In genomic region chr16:2210009-2210332, GRCh38 we compare ENCODE assay signal across 19 cellular contexts. TPM values are rescaled to one million over a fixed set of nuclear protein-coding genes. Genes with fewer than 3 reads are reported as not detected.
DNase-seq lines count a peak whose midpoint lies in the region; ATAC-seq, FAIRE-seq and TF ChIP-seq lines count a peak whose summit lies in the region.
"Had no signal": no experiment of that assay in that cellular context is flagged by ENCODE, and none has a peak within 500 bp of the region (broad histone marks: within the 10 kb centered on the region; RNA-seq: fewer than 3 reads in every experiment).

No MANE protein-coding gene starts in this region.

- no TSS peak for BruUV-seq in HepG2 (replicated peaks; lab: Mats Ljungman, UMichigan)

- POLR2A ChIA-PET in HepG2 (lab: Yijun Ruan, JAX): interaction anchor here (0.9 to 1.4 kb wide), 3 partner anchors 16 to 55 kb away, joined by 3 to 6 read pairs (median 5); partner anchors contain the start of gene TRAF7

- TF ChIP-seq EP300 in HepG2 (IDR thresholded peaks at IDR 0.05; ENCODE audit: low read depth in 2 of 2, low read length in 2 of 2): no peak
- no peak for TF ChIP-seq EP300 in HepG2 (CRISPR knock-in tag; IDR thresholded peaks at IDR 0.05; ENCODE audit: borderline replicate concordance)

- in situ Hi-C loops in HepG2 (cut with HindIII; ENCODE audit: extremely low pct_ligation_motif_present, low pct_unique_long_range_greater_than_20kb): no loop called here

- H3K36me3 ChIP-seq in cardiac muscle cell (peaks cover 5% of the 10 kb centered on the region), heart left ventricle (peaks cover 0 to 46% (median 32%) of the 10 kb centered on the region in 9 donors), WERI-Rb-1 (peaks cover 68% of the 10 kb centered on the region), HepG2 (replicated peaks in 1 of 2; ENCODE audit: control insufficient read depth in 1 of 2, insufficient read depth in 2 of 2, low read length in 2 of 2) (peaks cover 4 to 20% of the 10 kb centered on the region in 2 experiments; a peak in 4 of 5 replicates)

- TF ChIP-seq RAD21 in HepG2 (CRISPR knock-in tag; IDR thresholded peaks at IDR 0.05): no peak

- H3K4me3 ChIP-seq in cardiac muscle cell: no peak overlapping the region
- no peak overlapping the region for H3K4me3 ChIP-seq in heart left ventricle
- no peak overlapping the region for H3K4me3 ChIP-seq in WERI-Rb-1 (ENCODE audit: low read depth, low read length)
- peak overlapping the region in 1 of 3 experiments; percentile 30; a peak in 1 of 6 replicates for H3K4me3 ChIP-seq in HepG2 (replicated peaks in 1 of 3; ENCODE audit: insufficient read depth in 1 of 3, low read depth in 2 of 3, low read length in 3 of 3)
- H3K4me3 ChIP-seq: BLaER1 treated with 17β-estradiol and CSF1 and Interleukin-3, amounts not matched to agents 10 nM and 100 nM; GM23248 had no signal

- H3K4me1 ChIP-seq in cardiac muscle cell (ENCODE audit: low read depth) (peaks cover 26% of the 10 kb centered on the region), heart left ventricle (peaks cover 14 to 63% (median 37%) of the 10 kb centered on the region in 12 donors), HepG2 (ENCODE audit: insufficient read depth, low read length) (peaks cover 52% of the 10 kb centered on the region)

- no peak for FAIRE-seq in HepG2 (lab: Jason Lieb, UNC)
- FAIRE-seq: D721Med, GM18507 had no signal

- H3K36me3 Mint-ChIP-seq in stimulated activated effector memory CD8-positive, alpha-beta T cell treated with anti-CD3 and anti-CD28 coated beads, Interleukin-12 subunit alpha, Interleukin-12 subunit beta, amount 100 ng/mL, for 72 hours: peaks cover 52% of the 10 kb centered on the region
- peaks cover 35% of the 10 kb centered on the region for H3K36me3 Mint-ChIP-seq in activated CD4-positive, alpha-beta T cell treated with anti-CD3 and anti-CD28 coated beads, Interleukin-2, amount 10 ng/mL, durations not matched to agents 24 days and 14 days (ENCODE audit: low read depth)

- no peak for TF ChIP-seq CTCF in cardiac muscle cell (IDR thresholded peaks at IDR 0.05; ENCODE audit: low read depth, low read length)
- TF ChIP-seq CTCF in heart left ventricle (IDR thresholded peaks at IDR 0.05): no peak
- no peak for TF ChIP-seq CTCF in WERI-Rb-1 (IDR thresholded peaks at IDR 0.05; ENCODE audit: low read depth, low read length)
- no peak for TF ChIP-seq CTCF in HepG2 (CRISPR knock-in tag; IDR thresholded peaks at IDR 0.05)

- 0 out of 2 replicates have a peak overlapping the region, but pooled peaks have one; percentile 63 for H3K4me2 ChIP-seq in HepG2 (ENCODE audit: low read depth, low read length)
- H3K4me2 ChIP-seq: BLaER1 treated with 17β-estradiol and CSF1 and Interleukin-3, amounts not matched to agents 10 nM and 100 nM had no signal

- no peaks in the 10 kb centered on the region for H3K27me3 Mint-ChIP-seq in activated CD4-positive, alpha-beta T cell treated with anti-CD3 and anti-CD28 coated beads, Interleukin-2, amount 10 ng/mL, durations not matched to agents 24 days and 14 days
- H3K27me3 Mint-ChIP-seq: CD4-positive, alpha-beta memory T cell had no signal

- no peak overlapping the region for H3K4me3 Mint-ChIP-seq in stimulated activated effector memory CD8-positive, alpha-beta T cell treated with anti-CD3 and anti-CD28 coated beads, Interleukin-12 subunit alpha, Interleukin-12 subunit beta, amount 100 ng/mL, for 72 hours
- H3K4me3 Mint-ChIP-seq in activated CD4-positive, alpha-beta T cell treated with anti-CD3 and anti-CD28 coated beads, Interleukin-2, amount 10 ng/mL, durations not matched to agents 24 days and 14 days: no peak overlapping the region
- H3K4me3 Mint-ChIP-seq: CD4-positive, alpha-beta memory T cell had no signal

- CTCF ChIA-PET in HepG2 (lab: Yijun Ruan, JAX; ENCODE audit: low intra/inter-chr PET ratio, low total read pairs): no interaction called here

- DNase-seq in cardiac muscle cell (ENCODE audit: low read depth in 1 of 2, low spot score in 1 of 2): no peak
- no peak for DNase-seq in heart left ventricle
- DNase-seq in WERI-Rb-1: no peak
- no peak for DNase-seq in HepG2 (ENCODE audit: low spot score)
- no peak for DNase-seq in stimulated activated effector memory CD8-positive, alpha-beta T cell treated with anti-CD3 and anti-CD28 coated beads, Interleukin-12 subunit alpha, Interleukin-12 subunit beta, amount 100 ng/mL, for 72 hours (ENCODE audit: low spot score in 2 of 2)
- DNase-seq in activated CD4-positive, alpha-beta T cell treated with anti-CD3 and anti-CD28 coated beads, Interleukin-2, amount 10 ng/mL, durations not matched to agents 24 days and 14 days: no peak
- DNase-seq: 8988T, ACHN, COR-L47, DMS153, DND-41, GDM1, GM23248 had no signal

- H3K9me3 Mint-ChIP-seq in stimulated activated effector memory CD8-positive, alpha-beta T cell treated with anti-CD3 and anti-CD28 coated beads, Interleukin-12 subunit alpha, Interleukin-12 subunit beta, amount 100 ng/mL, for 72 hours: no peaks in the 10 kb centered on the region
- no peaks in the 10 kb centered on the region for H3K9me3 Mint-ChIP-seq in activated CD4-positive, alpha-beta T cell treated with anti-CD3 and anti-CD28 coated beads, Interleukin-2, amount 10 ng/mL, durations not matched to agents 24 days and 14 days
- H3K9me3 Mint-ChIP-seq: CD4-positive, alpha-beta memory T cell had no signal

- H4K20me1 ChIP-seq in HepG2 (ENCODE audit: insufficient read depth, low read length): 0 out of 2 replicates have a peak, but pooled peaks cover 3% of the 10 kb centered on the region

- H3K9me3 ChIP-seq in cardiac muscle cell (ENCODE audit: low read depth): no peaks in the 10 kb centered on the region
- H3K9me3 ChIP-seq in heart left ventricle: no peaks in the 10 kb centered on the region
- no peaks in the 10 kb centered on the region for H3K9me3 ChIP-seq in WERI-Rb-1 (ENCODE audit: severe bottlenecking)
- H3K9me3 ChIP-seq in HepG2 (ENCODE audit: low read length): no peaks in the 10 kb centered on the region
- H3K9me3 ChIP-seq: BLaER1 treated with 17β-estradiol and CSF1 and Interleukin-3, amounts not matched to agents 10 nM and 100 nM had no signal

- no peak overlapping the region for H3K9ac ChIP-seq in HepG2 (ENCODE audit: insufficient read depth, low read depth, low read length)
- H3K9ac ChIP-seq: GM23248 had no signal

- no peak overlapping the region for H2AFZ ChIP-seq in HepG2 (ENCODE audit: low read length)
- H2AFZ ChIP-seq: GM23248 had no signal

- peak overlapping the region; percentile 81 for H3K27ac ChIP-seq in cardiac muscle cell
- H3K27ac ChIP-seq in heart left ventricle: peak overlapping the region in 1 of 12 donors; percentile 91
- H3K27ac ChIP-seq in WERI-Rb-1: peak overlapping the region; percentile 93
- peak overlapping the region; percentile 59 for H3K27ac ChIP-seq in HepG2 (ENCODE audit: extremely low read length, insufficient read depth, low read length)
- H3K27ac ChIP-seq: BLaER1 treated with 17β-estradiol and CSF1 and Interleukin-3, amounts not matched to agents 10 nM and 100 nM; GM23248 had no signal

- intact Hi-C loops in heart left ventricle (cut with DNase I) (loop anchor here in 1 of 10 donors (10.0 kb wide), 1 partner anchor 55 kb away; the partner anchor contains the start of gene TRAF7), HepG2 (cut with micrococcal nuclease; ENCODE audit: unreplicated experiment) (no loop called here)
- intact Hi-C loops in activated CD4-positive, alpha-beta T cell treated with anti-CD3 and anti-CD28 coated beads, Interleukin-2, amount 10 ng/mL, durations not matched to agents 24 days and 14 days (cut with micrococcal nuclease): loop anchor here (10.0 kb wide), 1 partner anchor 205 kb away; the partner anchor contains the start of gene ZNF598

- peak overlapping the region; percentile 76 for H3K27ac Mint-ChIP-seq in stimulated activated effector memory CD8-positive, alpha-beta T cell treated with anti-CD3 and anti-CD28 coated beads, Interleukin-12 subunit alpha, Interleukin-12 subunit beta, amount 100 ng/mL, for 72 hours
- H3K27ac Mint-ChIP-seq in activated CD4-positive, alpha-beta T cell treated with anti-CD3 and anti-CD28 coated beads, Interleukin-2, amount 10 ng/mL, durations not matched to agents 24 days and 14 days: no peak overlapping the region
- H3K27ac Mint-ChIP-seq: CD4-positive, alpha-beta memory T cell had no signal

- TF ChIP-seq POLR2A in heart left ventricle (IDR thresholded peaks at IDR 0.05): no peak
- no peak for TF ChIP-seq POLR2A in HepG2 (IDR thresholded peaks at IDR 0.05; ENCODE audit: insufficient read depth in 1 of 2, low read depth in 2 of 2, low read length in 2 of 2)

- ATAC-seq in heart left ventricle: no peak
- no peak for ATAC-seq in HepG2
- no peak for ATAC-seq in stimulated activated effector memory CD8-positive, alpha-beta T cell treated with anti-CD3 and anti-CD28 coated beads, Interleukin-12 subunit alpha, Interleukin-12 subunit beta, amount 100 ng/mL, for 72 hours
- ATAC-seq in HG02973 (IDR thresholded peaks at IDR 0.05; ENCODE audit: unreplicated experiment): no peak
- no peak for ATAC-seq in HG02623 (IDR thresholded peaks at IDR 0.05; ENCODE audit: unreplicated experiment)

- H3K4me1 Mint-ChIP-seq in stimulated activated effector memory CD8-positive, alpha-beta T cell treated with anti-CD3 and anti-CD28 coated beads, Interleukin-12 subunit alpha, Interleukin-12 subunit beta, amount 100 ng/mL, for 72 hours: peaks cover 38% of the 10 kb centered on the region
- H3K4me1 Mint-ChIP-seq in activated CD4-positive, alpha-beta T cell treated with anti-CD3 and anti-CD28 coated beads, Interleukin-2, amount 10 ng/mL, durations not matched to agents 24 days and 14 days: peaks cover 21% of the 10 kb centered on the region

- H3K79me2 ChIP-seq in HepG2 (ENCODE audit: insufficient read depth, low read length): peaks cover 28% of the 10 kb centered on the region

- 88 to 94% (median 92%) methylated on average over 6 to 17 of the region's 17 CpGs for WGBS in heart left ventricle, 4 donors
- WGBS in HepG2 (ENCODE audit: low lambda C conversion rate): 93% methylated on average over 13 of the region's 17 CpGs

- H3K27me3 ChIP-seq in cardiac muscle cell (no peaks in the 10 kb centered on the region), heart left ventricle (no peaks in the 10 kb centered on the region), WERI-Rb-1 (ENCODE audit: insufficient read depth, low read depth, severe bottlenecking) (no peaks in the 10 kb centered on the region), HepG2 (ENCODE audit: control insufficient read depth in 1 of 2, insufficient read depth in 2 of 2, low read length in 2 of 2) (no peaks in the 10 kb centered on the region; a peak in 1 of 5 replicates)
- H3K27me3 ChIP-seq: BLaER1 treated with 17β-estradiol and CSF1 and Interleukin-3, amounts not matched to agents 10 nM and 100 nM had no signal

RNA-seq across cellular contexts. Expression of gene BRICD5, which starts 0.7 kb away (rescaled TPM):
- total RNA-seq in cardiac muscle cell (24.4 and 24.6 TPM in 2 replicates), heart left ventricle (10 to 100 TPM in 2 of 9 donors, 1 to 10 TPM in 7; 1.7 to 11.7 (median 5.5) TPM), HepG2 (2016; rRNA removed; fragmentation: Illumina TruSeq; extraction: Trizol) (1.7 and 5.8 TPM in 2 replicates)
- polyA plus RNA-seq in cardiac muscle cell (16.0 and 21.8 TPM in 2 replicates), heart left ventricle (1 to 10 TPM; 3.8 to 7.6 TPM), HepG2 (2011; rRNA removed) (1.6 and 2.0 TPM in 2 replicates)
- 2.2 and 3.3 TPM in 2 replicates for total RNA-seq in HepG2 (2016; cell fraction: cytosol; rRNA removed; fragmentation: Illumina TruSeq; extraction: Trizol; ENCODE audit: low read depth)
- total RNA-seq in HepG2 (2016; cell fraction: insoluble cytoplasmic fraction; rRNA removed; fragmentation: Illumina TruSeq; extraction: Trizol): 1.6 and 6.3 TPM in 2 replicates
- 1.4 and 2.7 TPM in 2 replicates for total RNA-seq in HepG2 (2016; cell fraction: membrane; rRNA removed; fragmentation: Illumina TruSeq; extraction: Trizol)
- total RNA-seq in HepG2 (2016; cell fraction: nucleus; rRNA removed; fragmentation: Illumina TruSeq; extraction: Trizol): 5.3 and 6.8 TPM in 2 replicates
- polyA plus RNA-seq in HepG2 (2011; cell fraction: cytosol; rRNA removed): 0.71 and 1.3 TPM in 2 replicates
- 20.0 and 26.3 TPM in 2 replicates for polyA plus RNA-seq in HepG2 (2011; cell fraction: nucleus; rRNA removed)
- polyA plus RNA-seq in HepG2 (2012): 3.3 and 5.8 TPM in 2 replicates
- polyA plus RNA-seq in HepG2 (2016; cell fraction: cytosol; fragmentation: Illumina TruSeq; extraction: Trizol; ENCODE audit: low read depth): 1.9 and 3.4 TPM in 2 replicates
- 1.3 and 2.2 TPM in 2 replicates for polyA plus RNA-seq in HepG2 (2016; cell fraction: insoluble cytoplasmic fraction; fragmentation: Illumina TruSeq; extraction: Trizol; ENCODE audit: low read depth)
- polyA plus RNA-seq in HepG2 (2016; cell fraction: membrane; fragmentation: Illumina TruSeq; extraction: Trizol; ENCODE audit: low read depth): 0.97 and 1.2 TPM in 2 replicates
- 15.3 and 20.5 TPM in 2 replicates for polyA plus RNA-seq in HepG2 (2016; cell fraction: nucleus; fragmentation: Illumina TruSeq; extraction: Trizol; ENCODE audit: insufficient read depth, low read depth)
- polyA minus RNA-seq in HepG2 (2011; rRNA and poly(A)+ RNA removed; ENCODE audit: low replicate concordance): 0.72 and 4.8 TPM in 2 replicates
- polyA minus RNA-seq in HepG2 (2011; cell fraction: cytosol; rRNA and poly(A)+ RNA removed): 3.1 TPM in 1 of 2 replicates, not detected in the other
- polyA minus RNA-seq in HepG2 (2011; cell fraction: nucleus; rRNA and poly(A)+ RNA removed): 3.1 and 8.0 TPM in 2 replicates
- 22.2 and 23.1 TPM in 2 replicates for total RNA-seq in activated CD4-positive, alpha-beta T cell treated with anti-CD3 and anti-CD28 coated beads, Interleukin-2, amount 10 ng/mL, durations not matched to agents 24 days and 14 days

RNA-seq across cellular contexts. Expression of gene PGP, which starts 4.7 kb away (rescaled TPM):
- total RNA-seq in cardiac muscle cell (43.2 and 61.8 TPM in 2 replicates), heart left ventricle (10 to 100 TPM; 19.6 to 44.0 (median 33.8) TPM), HepG2 (2016; rRNA removed; fragmentation: Illumina TruSeq; extraction: Trizol) (15.6 and 18.3 TPM in 2 replicates)
- polyA plus RNA-seq in cardiac muscle cell (41.9 and 57.9 TPM in 2 replicates), heart left ventricle (10 to 100 TPM; 24.6 to 31.7 TPM), HepG2 (2011; rRNA removed) (7.3 and 8.4 TPM in 2 replicates)
- 17.4 and 22.1 TPM in 2 replicates for total RNA-seq in HepG2 (2016; cell fraction: cytosol; rRNA removed; fragmentation: Illumina TruSeq; extraction: Trizol; ENCODE audit: low read depth)
- total RNA-seq in HepG2 (2016; cell fraction: insoluble cytoplasmic fraction; rRNA removed; fragmentation: Illumina TruSeq; extraction: Trizol): 14.6 and 17.3 TPM in 2 replicates
- 19.3 and 24.3 TPM in 2 replicates for total RNA-seq in HepG2 (2016; cell fraction: membrane; rRNA removed; fragmentation: Illumina TruSeq; extraction: Trizol)
- total RNA-seq in HepG2 (2016; cell fraction: nucleus; rRNA removed; fragmentation: Illumina TruSeq; extraction: Trizol): 13.5 and 16.4 TPM in 2 replicates
- 4.2 and 9.0 TPM in 2 replicates for polyA plus RNA-seq in HepG2 (2011; cell fraction: cytosol; rRNA removed)
- polyA plus RNA-seq in HepG2 (2011; cell fraction: nucleus; rRNA removed): 26.9 and 29.4 TPM in 2 replicates
- 5.8 and 6.7 TPM in 2 replicates for polyA plus RNA-seq in HepG2 (2012)
- 28.2 and 33.1 TPM in 2 replicates for polyA plus RNA-seq in HepG2 (2016; cell fraction: cytosol; fragmentation: Illumina TruSeq; extraction: Trizol; ENCODE audit: low read depth)
- polyA plus RNA-seq in HepG2 (2016; cell fraction: insoluble cytoplasmic fraction; fragmentation: Illumina TruSeq; extraction: Trizol; ENCODE audit: low read depth): 21.0 and 21.9 TPM in 2 replicates
- 24.1 and 25.1 TPM in 2 replicates for polyA plus RNA-seq in HepG2 (2016; cell fraction: membrane; fragmentation: Illumina TruSeq; extraction: Trizol; ENCODE audit: low read depth)
- 37.7 and 42.5 TPM in 2 replicates for polyA plus RNA-seq in HepG2 (2016; cell fraction: nucleus; fragmentation: Illumina TruSeq; extraction: Trizol; ENCODE audit: insufficient read depth, low read depth)
- polyA minus RNA-seq in HepG2 (2011; rRNA and poly(A)+ RNA removed; ENCODE audit: low replicate concordance): 7.8 and 25.3 TPM in 2 replicates
- 3.1 and 4.7 TPM in 2 replicates for polyA minus RNA-seq in HepG2 (2011; cell fraction: cytosol; rRNA and poly(A)+ RNA removed)
- polyA minus RNA-seq in HepG2 (2011; cell fraction: nucleus; rRNA and poly(A)+ RNA removed): 6.1 and 8.8 TPM in 2 replicates
- 38.7 and 38.9 TPM in 2 replicates for total RNA-seq in activated CD4-positive, alpha-beta T cell treated with anti-CD3 and anti-CD28 coated beads, Interleukin-2, amount 10 ng/mL, durations not matched to agents 24 days and 14 days

RNA-seq across cellular contexts. Expression of gene MLST8, which starts 4.7 kb away (rescaled TPM):
- total RNA-seq in cardiac muscle cell: 81.4 and 100.0 TPM in 2 replicates
- 117 and 122 TPM in 2 replicates for polyA plus RNA-seq in cardiac muscle cell
- 10 to 100 TPM; 19.8 to 49.0 (median 22.8) TPM for total RNA-seq in heart left ventricle
- 10 to 100 TPM; 28.5 to 42.3 TPM for polyA plus RNA-seq in heart left ventricle
- total RNA-seq in HepG2 (2016; rRNA removed; fragmentation: Illumina TruSeq; extraction: Trizol): 25.2 and 30.8 TPM in 2 replicates
- 66.8 and 68.3 TPM in 2 replicates for total RNA-seq in HepG2 (2016; cell fraction: cytosol; rRNA removed; fragmentation: Illumina TruSeq; extraction: Trizol; ENCODE audit: low read depth)
- 24.8 and 34.9 TPM in 2 replicates for total RNA-seq in HepG2 (2016; cell fraction: insoluble cytoplasmic fraction; rRNA removed; fragmentation: Illumina TruSeq; extraction: Trizol)
- total RNA-seq in HepG2 (2016; cell fraction: membrane; rRNA removed; fragmentation: Illumina TruSeq; extraction: Trizol): 73.3 and 82.0 TPM in 2 replicates
- total RNA-seq in HepG2 (2016; cell fraction: nucleus; rRNA removed; fragmentation: Illumina TruSeq; extraction: Trizol): 20.0 and 20.9 TPM in 2 replicates
- 70.9 and 72.7 TPM in 2 replicates for polyA plus RNA-seq in HepG2 (2011; rRNA removed)
- polyA plus RNA-seq in HepG2 (2011; cell fraction: cytosol; rRNA removed): 88.3 and 159 TPM in 2 replicates
- 109 and 133 TPM in 2 replicates for polyA plus RNA-seq in HepG2 (2011; cell fraction: nucleus; rRNA removed)
- 26.5 and 34.3 TPM in 2 replicates for polyA plus RNA-seq in HepG2 (2012)
- 136 and 139 TPM in 2 replicates for polyA plus RNA-seq in HepG2 (2016; cell fraction: cytosol; fragmentation: Illumina TruSeq; extraction: Trizol; ENCODE audit: low read depth)
- 45.5 and 48.4 TPM in 2 replicates for polyA plus RNA-seq in HepG2 (2016; cell fraction: insoluble cytoplasmic fraction; fragmentation: Illumina TruSeq; extraction: Trizol; ENCODE audit: low read depth)
- 121 and 123 TPM in 2 replicates for polyA plus RNA-seq in HepG2 (2016; cell fraction: membrane; fragmentation: Illumina TruSeq; extraction: Trizol; ENCODE audit: low read depth)
- polyA plus RNA-seq in HepG2 (2016; cell fraction: nucleus; fragmentation: Illumina TruSeq; extraction: Trizol; ENCODE audit: insufficient read depth, low read depth): 52.7 and 57.3 TPM in 2 replicates
- 111 and 121 TPM in 2 replicates for polyA minus RNA-seq in HepG2 (2011; rRNA and poly(A)+ RNA removed; ENCODE audit: low replicate concordance)
- polyA minus RNA-seq in HepG2 (2011; cell fraction: cytosol; rRNA and poly(A)+ RNA removed): 30.5 and 31.0 TPM in 2 replicates
- polyA minus RNA-seq in HepG2 (2011; cell fraction: nucleus; rRNA and poly(A)+ RNA removed): 41.5 and 46.5 TPM in 2 replicates
- total RNA-seq in activated CD4-positive, alpha-beta T cell treated with anti-CD3 and anti-CD28 coated beads, Interleukin-2, amount 10 ng/mL, durations not matched to agents 24 days and 14 days: 65.2 and 70.3 TPM in 2 replicates

RNA-seq across cellular contexts. Expression of gene E4F1, which starts 13.4 kb away (rescaled TPM):
- 48.1 and 55.4 TPM in 2 replicates for total RNA-seq in cardiac muscle cell
- 27.7 and 28.3 TPM in 2 replicates for polyA plus RNA-seq in cardiac muscle cell
- 10 to 100 TPM in 8 of 9 donors, 1 to 10 TPM in 1; 8.4 to 27.3 (median 12.7) TPM for total RNA-seq in heart left ventricle
- 10 to 100 TPM; 17.3 to 20.4 TPM for polyA plus RNA-seq in heart left ventricle
- total RNA-seq in HepG2 (2016; rRNA removed; fragmentation: Illumina TruSeq; extraction: Trizol): 10.3 and 19.5 TPM in 2 replicates
- total RNA-seq in HepG2 (2016; cell fraction: cytosol; rRNA removed; fragmentation: Illumina TruSeq; extraction: Trizol; ENCODE audit: low read depth): 6.9 and 8.8 TPM in 2 replicates
- 8.9 and 20.8 TPM in 2 replicates for total RNA-seq in HepG2 (2016; cell fraction: insoluble cytoplasmic fraction; rRNA removed; fragmentation: Illumina TruSeq; extraction: Trizol)
- 6.0 TPM in 2 replicates for total RNA-seq in HepG2 (2016; cell fraction: membrane; rRNA removed; fragmentation: Illumina TruSeq; extraction: Trizol)
- total RNA-seq in HepG2 (2016; cell fraction: nucleus; rRNA removed; fragmentation: Illumina TruSeq; extraction: Trizol): 24.2 and 28.6 TPM in 2 replicates
- 13.8 and 17.2 TPM in 2 replicates for polyA plus RNA-seq in HepG2 (2011; rRNA removed)
- polyA plus RNA-seq in HepG2 (2011; cell fraction: cytosol; rRNA removed): 6.1 and 10.8 TPM in 2 replicates
- 151 and 202 TPM in 2 replicates for polyA plus RNA-seq in HepG2 (2011; cell fraction: nucleus; rRNA removed)
- polyA plus RNA-seq in HepG2 (2012): 6.8 and 6.9 TPM in 2 replicates
- 3.5 and 3.6 TPM in 2 replicates for polyA plus RNA-seq in HepG2 (2016; cell fraction: cytosol; fragmentation: Illumina TruSeq; extraction: Trizol; ENCODE audit: low read depth)
- polyA plus RNA-seq in HepG2 (2016; cell fraction: insoluble cytoplasmic fraction; fragmentation: Illumina TruSeq; extraction: Trizol; ENCODE audit: low read depth): 8.4 and 9.9 TPM in 2 replicates
- 4.8 and 5.0 TPM in 2 replicates for polyA plus RNA-seq in HepG2 (2016; cell fraction: membrane; fragmentation: Illumina TruSeq; extraction: Trizol; ENCODE audit: low read depth)
- 55.1 and 57.6 TPM in 2 replicates for polyA plus RNA-seq in HepG2 (2016; cell fraction: nucleus; fragmentation: Illumina TruSeq; extraction: Trizol; ENCODE audit: insufficient read depth, low read depth)
- polyA minus RNA-seq in HepG2 (2011; rRNA and poly(A)+ RNA removed; ENCODE audit: low replicate concordance): 14.4 and 15.9 TPM in 2 replicates
- polyA minus RNA-seq in HepG2 (2011; cell fraction: cytosol; rRNA and poly(A)+ RNA removed): 6.6 and 9.1 TPM in 2 replicates
- polyA minus RNA-seq in HepG2 (2011; cell fraction: nucleus; rRNA and poly(A)+ RNA removed): 18.3 and 20.5 TPM in 2 replicates
- total RNA-seq in activated CD4-positive, alpha-beta T cell treated with anti-CD3 and anti-CD28 coated beads, Interleukin-2, amount 10 ng/mL, durations not matched to agents 24 days and 14 days: 33.4 and 34.7 TPM in 2 replicates

RNA-seq across cellular contexts. Expression of gene CASKIN1, which starts 13.6 kb away (rescaled TPM):
- total RNA-seq in cardiac muscle cell (15.5 TPM in 2 replicates), heart left ventricle (1 to 10 TPM in 8 of 9 donors, under 1 TPM in 1; 0.77 to 7.0 (median 2.1) TPM), HepG2 (2016; rRNA removed; fragmentation: Illumina TruSeq; extraction: Trizol) (1.2 and 1.4 TPM in 2 replicates)
- polyA plus RNA-seq in cardiac muscle cell (14.3 and 15.4 TPM in 2 replicates), heart left ventricle (1 to 10 TPM in 1 of 2 donors, under 1 TPM in 1; 0.37 to 4.0 TPM), HepG2 (2011; rRNA removed) (2.2 and 9.4 TPM in 2 replicates)
- total RNA-seq in HepG2 (2016; cell fraction: cytosol; rRNA removed; fragmentation: Illumina TruSeq; extraction: Trizol; ENCODE audit: low read depth): 0.20 and 2.1 TPM in 2 replicates
- 0.56 and 0.91 TPM in 2 replicates for total RNA-seq in HepG2 (2016; cell fraction: insoluble cytoplasmic fraction; rRNA removed; fragmentation: Illumina TruSeq; extraction: Trizol)
- 0.65 and 0.76 TPM in 2 replicates for total RNA-seq in HepG2 (2016; cell fraction: membrane; rRNA removed; fragmentation: Illumina TruSeq; extraction: Trizol)
- 0.65 and 1.9 TPM in 2 replicates for total RNA-seq in HepG2 (2016; cell fraction: nucleus; rRNA removed; fragmentation: Illumina TruSeq; extraction: Trizol)
- polyA plus RNA-seq in HepG2 (2011; cell fraction: cytosol; rRNA removed): 0.65 and 1.0 TPM in 2 replicates
- polyA plus RNA-seq in HepG2 (2011; cell fraction: nucleus; rRNA removed): 13.6 and 21.2 TPM in 2 replicates
- 2.3 and 3.3 TPM in 2 replicates for polyA plus RNA-seq in HepG2 (2012)
- polyA plus RNA-seq in HepG2 (2016; cell fraction: cytosol; fragmentation: Illumina TruSeq; extraction: Trizol; ENCODE audit: low read depth): 0.10 TPM in 2 replicates
- polyA plus RNA-seq in HepG2 (2016; cell fraction: insoluble cytoplasmic fraction; fragmentation: Illumina TruSeq; extraction: Trizol; ENCODE audit: low read depth): 0.49 and 0.81 TPM in 2 replicates
- polyA plus RNA-seq in HepG2 (2016; cell fraction: membrane; fragmentation: Illumina TruSeq; extraction: Trizol; ENCODE audit: low read depth): 0.34 and 0.36 TPM in 2 replicates
- 4.1 and 6.3 TPM in 2 replicates for polyA plus RNA-seq in HepG2 (2016; cell fraction: nucleus; fragmentation: Illumina TruSeq; extraction: Trizol; ENCODE audit: insufficient read depth, low read depth)
- polyA minus RNA-seq in HepG2 (2011; rRNA and poly(A)+ RNA removed; ENCODE audit: low replicate concordance): 4.0 TPM in 1 of 2 replicates, not detected in the other
- polyA minus RNA-seq in HepG2 (2011; cell fraction: cytosol; rRNA and poly(A)+ RNA removed): 0.88 and 1.8 TPM in 2 replicates
- polyA minus RNA-seq in HepG2 (2011; cell fraction: nucleus; rRNA and poly(A)+ RNA removed): 1.5 and 2.7 TPM in 2 replicates
- 2.2 and 2.3 TPM in 2 replicates for total RNA-seq in activated CD4-positive, alpha-beta T cell treated with anti-CD3 and anti-CD28 coated beads, Interleukin-2, amount 10 ng/mL, durations not matched to agents 24 days and 14 days
- total RNA-seq: CD4-positive, alpha-beta memory T cell; GM23248 had no signal
- polyA plus RNA-seq: CD4-positive, alpha-beta memory T cell; GM23248 had no signal
